In the genomic region with DNA sequence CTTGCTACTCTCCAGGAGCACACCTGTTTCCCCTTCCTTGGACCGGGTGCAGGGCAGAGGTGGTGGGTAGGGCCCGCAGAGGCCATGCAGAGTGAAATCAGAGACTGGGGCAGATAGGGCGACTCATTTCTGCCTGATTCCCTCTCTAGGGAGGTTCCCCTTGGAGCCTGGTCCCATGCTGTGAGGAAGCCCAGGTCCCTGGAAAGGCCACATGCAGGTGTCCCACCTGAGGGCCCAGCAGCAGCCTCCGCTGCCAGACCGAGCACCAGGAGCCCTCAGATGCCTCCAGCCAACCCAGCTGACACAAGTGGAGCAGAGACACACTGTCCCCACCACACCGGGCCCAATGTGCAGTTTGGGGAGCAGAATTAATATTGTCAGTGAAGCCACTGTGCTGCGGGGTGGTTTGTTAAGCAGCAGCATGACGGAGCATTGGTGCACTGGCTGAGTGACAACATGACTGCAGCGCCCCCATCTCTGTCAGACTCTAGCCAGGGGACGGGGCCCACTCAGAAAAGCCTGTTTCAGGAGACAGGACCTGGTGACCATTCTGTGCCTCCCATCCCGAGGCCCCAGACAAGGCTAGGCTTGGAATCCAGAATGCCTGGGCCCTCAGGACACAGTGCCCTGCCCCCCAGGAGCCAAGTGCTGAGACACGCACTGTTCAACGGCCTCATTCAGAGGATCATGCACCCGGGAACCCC, we compare ENCODE assay signal across 16 cellular contexts. TPM values are rescaled to one million over a fixed set of nuclear protein-coding genes. Genes with fewer than 3 reads are reported as not detected.
DNase-seq lines count a peak whose midpoint lies in the region; ATAC-seq and TF ChIP-seq lines count a peak whose summit lies in the region.
"Had no signal": no experiment of that assay in that cellular context is flagged by ENCODE, and none has a peak within 500 bp of the region (broad histone marks: within the 10 kb centered on the region; RNA-seq: fewer than 3 reads in every experiment).

No MANE protein-coding gene starts in this region.

- no peak overlapping the region for H3K4me3 Mint-ChIP-seq in glutamatergic neuron (ENCODE audit: unreplicated experiment)
- H3K4me3 Mint-ChIP-seq: brain, mesothelial cell of epicardium, nephron had no signal

- no peaks in the 10 kb centered on the region for H3K36me3 Mint-ChIP-seq in glutamatergic neuron (ENCODE audit: unreplicated experiment)
- H3K36me3 Mint-ChIP-seq: brain, mesothelial cell of epicardium had no signal

- H3K4me2 ChIP-seq in BLaER1 (peak overlapping the region; percentile 97), osteoblast (ENCODE audit: insufficient read depth, low read length) (no peak overlapping the region)

- H3K36me3 ChIP-seq in BLaER1 (no peaks in the 10 kb centered on the region), HEK293 (ENCODE audit: control insufficient read depth in 2 of 2, insufficient read depth in 1 of 2, low read length in 2 of 2) (no peaks in the 10 kb centered on the region), osteoblast (ENCODE audit: insufficient read depth, low read length) (no peaks in the 10 kb centered on the region), brain microvascular endothelial cell (replicated peaks) (no peaks in the 10 kb centered on the region)

- DNase-seq in glutamatergic neuron (peak; percentile 8), osteoblast (ENCODE audit: insufficient read length, low spot score, missing footprints) (peak; percentile 75), brain microvascular endothelial cell (no peak), COLO829 (ENCODE audit: low spot score) (no peak)
- DNase-seq: COR-L47, cortex of kidney, hippocampal formation, NCI-H1092 treated with DMSO at 0.1 percent for 48 hours, NCI-H524 had no signal

- no peaks in the 10 kb centered on the region for H4K20me1 ChIP-seq in BLaER1
- no peaks in the 10 kb centered on the region for H4K20me1 ChIP-seq in osteoblast (ENCODE audit: insufficient read depth, low read length)

- ATAC-seq in GM21529 (IDR thresholded peaks at IDR 0.05; ENCODE audit: unreplicated experiment) (no peak), HG03469 (IDR thresholded peaks at IDR 0.05; ENCODE audit: unreplicated experiment) (no peak)

- no peak for TF ChIP-seq CTCF in HEK293 (tag by site-specific recombination; IDR thresholded peaks at IDR 0.05)
- no peak for TF ChIP-seq CTCF in glutamatergic neuron (IDR thresholded peaks at IDR 0.05; ENCODE audit: partially characterized antibody, unreplicated experiment)
- TF ChIP-seq CTCF in osteoblast (IDR thresholded peaks at IDR 0.05; ENCODE audit: extremely low read depth, low read depth, low read length) = no peak
- no peak for TF ChIP-seq CTCF in brain microvascular endothelial cell (IDR thresholded peaks at IDR 0.05; ENCODE audit: low read depth, low read length, missing control alignments)

- H3K9me3 ChIP-seq in BLaER1 (no peaks in the 10 kb centered on the region), HEK293 (ENCODE audit: control insufficient read depth, insufficient read depth, low read depth, low read length) (no peaks in the 10 kb centered on the region), osteoblast (ENCODE audit: low read depth, low read length) (no peaks in the 10 kb centered on the region)

- H3K9me3 Mint-ChIP-seq in glutamatergic neuron (ENCODE audit: unreplicated experiment) = peaks cover 8% of the 10 kb centered on the region
- H3K9me3 Mint-ChIP-seq: brain, mesothelial cell of epicardium, nephron had no signal

- no peaks in the 10 kb centered on the region for H3K79me2 ChIP-seq in osteoblast (ENCODE audit: insufficient read depth, low read length)

- H3K27ac ChIP-seq in BLaER1 (peak overlapping the region; percentile 87; the same call in 1 of the 2 replicates), HEK293 (ENCODE audit: extremely low read depth, low read depth, low read length) (no peak overlapping the region), osteoblast (ENCODE audit: low read depth, low read length) (no peak overlapping the region), brain microvascular endothelial cell (no peak overlapping the region)

- POLR2A ChIA-PET in HEK293 (lab: Yijun Ruan, JAX) = no interaction called here

- CTCF ChIA-PET in HEK293 (lab: Yijun Ruan, JAX) = no interaction called here

- H3K27me3 Mint-ChIP-seq in glutamatergic neuron (ENCODE audit: unreplicated experiment) = no peaks in the 10 kb centered on the region

- no peak overlapping the region for H3K9ac ChIP-seq in BLaER1

- H2AFZ ChIP-seq in osteoblast (ENCODE audit: low read length) = no peak overlapping the region

- H3K4me1 Mint-ChIP-seq in glutamatergic neuron (ENCODE audit: low read depth, unreplicated experiment) = peaks cover 5% of the 10 kb centered on the region

- H3K27ac Mint-ChIP-seq in glutamatergic neuron (ENCODE audit: unreplicated experiment) = no peak overlapping the region
- H3K27ac Mint-ChIP-seq: mesothelial cell of epicardium, nephron had no signal

- H3K27me3 ChIP-seq in BLaER1 = no peaks in the 10 kb centered on the region
- no peaks in the 10 kb centered on the region for H3K27me3 ChIP-seq in osteoblast (ENCODE audit: insufficient read depth, low read length)
- H3K27me3 ChIP-seq in brain microvascular endothelial cell (replicated peaks) = no peaks in the 10 kb centered on the region

- H3K4me3 ChIP-seq in BLaER1 = no peak overlapping the region
- no peak overlapping the region for H3K4me3 ChIP-seq in HEK293 (ENCODE audit: low read depth, low read length)
- no peak overlapping the region for H3K4me3 ChIP-seq in osteoblast (ENCODE audit: insufficient read depth, low read length)
- no peak overlapping the region for H3K4me3 ChIP-seq in brain microvascular endothelial cell (ENCODE audit: low read depth, low read length)

- peaks cover 76% of the 10 kb centered on the region for H3K4me1 ChIP-seq in BLaER1
- no peaks in the 10 kb centered on the region for H3K4me1 ChIP-seq in HEK293 (ENCODE audit: control insufficient read depth, insufficient read depth, low read length)
- no peaks in the 10 kb centered on the region for H3K4me1 ChIP-seq in osteoblast (ENCODE audit: insufficient read depth, low read length)

- in situ Hi-C loops in brain microvascular endothelial cell (cut with HindIII; ENCODE audit: low pct_ligation_motif_present, low sequenced_read_pairs) = no loop called here

TF ChIP-seq in HEK293, 187 proteins besides CTCF, POLR2A, EP300 and RAD21:
- TF ChIP-seq ZIC2 (tag by site-specific recombination; IDR thresholded peaks at IDR 0.05) (peak; percentile 45), ZNF223 (tag by site-specific recombination; IDR thresholded peaks at IDR 0.05) (no peak)

RNA-seq across cellular contexts. Expression of a gene that starts 30.4 kb away (rescaled TPM):
- total RNA-seq in glutamatergic neuron (ENCODE audit: unreplicated experiment) = 34.7 TPM
- under 0.01 TPM in 2 replicates for total RNA-seq in osteoblast

Comparison
In these comparisons a context has a peak if more than half of its experiments do, and no peak if none do; other contexts are left out.
1. DNase-seq: peak in glutamatergic neuron (single experiment) and osteoblast (single experiment); none in brain microvascular endothelial cell (single experiment) and COLO829 (single experiment).
2. RNA of a gene that starts 30.4 kb away (total RNA-seq): 34.7 TPM in glutamatergic neuron (single experiment); under 0.01 TPM in osteoblast; every median in the first group is over 10 times any median in the second.